23 cellular contexts compared by ENCODE assay signal in genomic region chr17:36825113-36825955, GRCh38.
"Had no signal": no experiment of that assay in that cellular context is flagged by ENCODE, and none has a peak within 500 bp of the region (broad histone marks: within the 10 kb centered on the region; RNA-seq: fewer than 3 reads in every experiment).

No MANE protein-coding gene starts in this region.

- DNase-seq: activated CD4-positive, alpha-beta memory T cell treated with anti-CD3 and anti-CD28 coated beads for 36 hours; activated CD4-positive, alpha-beta T cell treated with anti-CD3 and anti-CD28 coated beads, Interleukin-2, amount 10 ng/mL, durations not matched to agents 7 days and 5 days; activated CD4-positive, CD25-positive, alpha-beta regulatory T cell; activated CD8-positive, alpha-beta memory T cell treated with anti-CD3 and anti-CD28 coated beads for 24 hours; activated effector memory CD4-positive, alpha-beta T cell treated with anti-CD3 and anti-CD28 coated beads, Interleukin-2, amount 50 U/mL, for 16 hours; activated naive CD4-positive, alpha-beta T cell treated with anti-CD3 and anti-CD28 coated beads for 36 hours; activated T-cell treated with anti-CD3 and anti-CD28 coated beads, Interleukin-2, amount 50 U/mL, for 4 hours; amygdala; MG63; NCI-H1092 treated with DMSO at 0.1 percent for 48 hours; NCI-H1417 treated with DMSO at 0.1 percent for 48 hours; NCI-H1694; NCI-H2029; NCI-H345; NCI-H510A; NCI-H526 treated with DMSO at 0.1 percent for 48 hours; NCI-H82; SIG-M5; T-cell; T-helper 2 cell; T1000 had no signal

- ATAC-seq: activated T-cell treated with anti-CD3 and anti-CD28 coated beads, Interleukin-2, amount 50 U/mL, for 4 hours; T-cell had no signal

- H3K4me3 ChIP-seq: MG63 had no signal

- H3K4me1 Mint-ChIP-seq: activated CD4-positive, alpha-beta T cell treated with anti-CD3 and anti-CD28 coated beads, Interleukin-2, amount 10 ng/mL, durations not matched to agents 7 days and 5 days; brain; T-cell had no signal

- H3K4me3 Mint-ChIP-seq: activated CD4-positive, alpha-beta memory T cell treated with anti-CD3 and anti-CD28 coated beads for 36 hours; activated CD4-positive, alpha-beta T cell treated with anti-CD3 and anti-CD28 coated beads, Interleukin-2, amount 10 ng/mL, durations not matched to agents 7 days and 5 days; activated naive CD4-positive, alpha-beta T cell treated with anti-CD3 and anti-CD28 coated beads for 36 hours; activated naive CD8-positive, alpha-beta T cell; activated T-cell treated with anti-CD3 and anti-CD28 coated beads, Interleukin-2, amount 50 U/mL, for 4 hours; brain; T-cell had no signal

- H3K9me3 Mint-ChIP-seq: activated CD4-positive, alpha-beta memory T cell treated with anti-CD3 and anti-CD28 coated beads for 36 hours; activated CD4-positive, alpha-beta T cell treated with anti-CD3 and anti-CD28 coated beads, Interleukin-2, amount 10 ng/mL, durations not matched to agents 7 days and 5 days; activated naive CD4-positive, alpha-beta T cell treated with anti-CD3 and anti-CD28 coated beads for 36 hours; activated T-cell treated with anti-CD3 and anti-CD28 coated beads, Interleukin-2, amount 50 U/mL, for 4 hours; brain; T-cell had no signal

- H3K36me3 Mint-ChIP-seq: activated CD4-positive, alpha-beta memory T cell treated with anti-CD3 and anti-CD28 coated beads for 36 hours; activated naive CD8-positive, alpha-beta T cell; brain; T-cell had no signal

- H3K27ac Mint-ChIP-seq: activated CD4-positive, alpha-beta memory T cell treated with anti-CD3 and anti-CD28 coated beads for 36 hours; activated CD4-positive, alpha-beta T cell treated with anti-CD3 and anti-CD28 coated beads, Interleukin-2, amount 10 ng/mL, durations not matched to agents 7 days and 5 days; activated naive CD4-positive, alpha-beta T cell treated with anti-CD3 and anti-CD28 coated beads for 36 hours; activated naive CD8-positive, alpha-beta T cell; brain; T-cell had no signal

- H3K36me3 ChIP-seq: MG63 had no signal
